ENCODE assay signal across 8 cellular contexts in genomic region chr1:39183503-39184353, GRCh38. TPM values are rescaled to one million over a fixed set of nuclear protein-coding genes. Genes with fewer than 3 reads are reported as not detected.
DNase-seq lines count a peak whose midpoint lies in the region; ATAC-seq lines count a peak whose summit lies in the region.

No MANE protein-coding gene starts in this region.

- DNase-seq in H4 (ENCODE audit: low spot score) (peak; percentile 88), NCI-H2196 (lab: John Stamatoyannopoulos, UW; ENCODE audit: unreplicated experiment) (peak; percentile 88), memory B cell (ENCODE audit: low spot score in 2 of 2) (peak in 1 of 2 donors; percentile 21)
- DNase-seq in activated CD4-positive, CD25-positive, alpha-beta regulatory T cell (lab: John Stamatoyannopoulos, UW): peak; percentile 29 to 69 (median 61)
- peak; percentile 87 for DNase-seq in central memory CD4-positive, alpha-beta T cell
- peak; percentile 52 to 75 for DNase-seq in stimulated activated CD8-positive, alpha-beta memory T cell treated with anti-CD3 and anti-CD28 coated beads, Interleukin-4, amount 100 ng/mL, for 4 hours (ENCODE audit: low read depth in 2 of 2, low spot score in 1 of 2)

- peak; percentile 91 for ATAC-seq in memory B cell (ENCODE audit: low read depth)
- ATAC-seq in GM19035 (IDR thresholded peaks at IDR 0.05; ENCODE audit: unreplicated experiment): no peak

- H3K27me3 Mint-ChIP-seq in memory B cell: no peaks in the 10 kb centered on the region

- H3K9ac ChIP-seq in BLaER1 treated with 17β-estradiol and CSF1 and Interleukin-3, amounts not matched to agents 10 nM and 100 nM: peak overlapping the region in 3 of 11 experiments; percentile 7 to 19 (median 14); a peak in 1 of 22 replicates

- no peaks in the 10 kb centered on the region for H3K27me3 ChIP-seq in BLaER1 treated with 17β-estradiol and CSF1 and Interleukin-3, amounts not matched to agents 10 nM and 100 nM

- no peak overlapping the region for H3K4me3 ChIP-seq in BLaER1 treated with 17β-estradiol and CSF1 and Interleukin-3, amounts not matched to agents 10 nM and 100 nM

- H3K36me3 Mint-ChIP-seq in memory B cell: no peaks in the 10 kb centered on the region

- peak overlapping the region in 6 of 11 experiments; percentile 3 to 77 (median 26); a peak in 8 of 22 replicates for H3K27ac ChIP-seq in BLaER1 treated with 17β-estradiol and CSF1 and Interleukin-3, amounts not matched to agents 10 nM and 100 nM

- peaks cover 40 to 72% (median 51%) of the 10 kb centered on the region in 10 experiments for H3K4me1 ChIP-seq in BLaER1 treated with 17β-estradiol and CSF1 and Interleukin-3, amounts not matched to agents 10 nM and 100 nM

- peak overlapping the region; percentile 35 to 84 (median 56) for H3K4me2 ChIP-seq in BLaER1 treated with 17β-estradiol and CSF1 and Interleukin-3, amounts not matched to agents 10 nM and 100 nM

- peaks cover 0 to 27% (median 20%) of the 10 kb centered on the region in 11 experiments; a peak in 17 of 22 replicates for H3K9me3 ChIP-seq in BLaER1 treated with 17β-estradiol and CSF1 and Interleukin-3, amounts not matched to agents 10 nM and 100 nM (replicated peaks in 1 of 11)

- H3K9me3 Mint-ChIP-seq in memory B cell: no peaks in the 10 kb centered on the region

- H3K27ac Mint-ChIP-seq in memory B cell: peak overlapping the region; percentile 29

- peaks cover 11% of the 10 kb centered on the region for H3K4me1 Mint-ChIP-seq in memory B cell

- peaks cover 9 to 91% (median 21%) of the 10 kb centered on the region in 11 experiments; a peak in 18 of 22 replicates for H4K20me1 ChIP-seq in BLaER1 treated with 17β-estradiol and CSF1 and Interleukin-3, amounts not matched to agents 10 nM and 100 nM

- H3K4me3 Mint-ChIP-seq in memory B cell: no peak overlapping the region

- H3K36me3 ChIP-seq in BLaER1 treated with 17β-estradiol and CSF1 and Interleukin-3, amounts not matched to agents 10 nM and 100 nM: peaks cover 0 to 22% (median 14%) of the 10 kb centered on the region in 11 experiments; a peak in 13 of 22 replicates

RNA-seq across cellular contexts. Expression of gene MACF1, which starts 20.8 kb away (rescaled TPM):
- total RNA-seq in H4 (2014; rRNA removed; shearing (Covaris generic)): 34.1 and 38.6 TPM in 2 replicates
